8 cellular contexts compared by ENCODE assay signal in genomic region chr3:141255864-141256263, GRCh38. TPM values are rescaled to one million over a fixed set of nuclear protein-coding genes. Genes with fewer than 3 reads are reported as not detected.
DNase-seq lines count a peak whose midpoint lies in the region; ATAC-seq, FAIRE-seq and TF ChIP-seq lines count a peak whose summit lies in the region.

No MANE protein-coding gene starts in this region.

- TF ChIP-seq CTCF in A549 (IDR thresholded peaks at IDR 0.05) (peak; percentile 34), WERI-Rb-1 (IDR thresholded peaks at IDR 0.05; ENCODE audit: low read depth, low read length) (peak; percentile 50), cardiac muscle cell (IDR thresholded peaks at IDR 0.05; ENCODE audit: low read depth, low read length) (peak; percentile 36), esophagus squamous epithelium (IDR thresholded peaks at IDR 0.05) (no peak)

- DNase-seq in A549 (ENCODE audit: low read depth in 1 of 2, low spot score in 1 of 2) (peak; percentile 46 to 55), HEK293T (ENCODE audit: extremely low spot score) (peak; percentile 51), WERI-Rb-1 (no peak), cardiac muscle cell (ENCODE audit: low read depth in 1 of 2, low spot score in 1 of 2) (peak; percentile 29 to 44), OCI-M2 (lab: John Stamatoyannopoulos, UW; ENCODE audit: unreplicated experiment) (no peak), esophagus squamous epithelium (lab: John Stamatoyannopoulos, UW) (no peak)

- H3K27me3 ChIP-seq in WERI-Rb-1 (ENCODE audit: insufficient read depth, low read depth, severe bottlenecking) (no peaks in the 10 kb centered on the region), cardiac muscle cell (no peaks in the 10 kb centered on the region), esophagus squamous epithelium (no peaks in the 10 kb centered on the region)

- H3K36me3 ChIP-seq in WERI-Rb-1 (no peaks in the 10 kb centered on the region; the same call in 1 of the 2 replicates), cardiac muscle cell (no peaks in the 10 kb centered on the region), esophagus squamous epithelium (peaks cover 0 to 5% (median 0%) of the 10 kb centered on the region in 3 donors)

- H3K9me3 ChIP-seq in A549: no peaks in the 10 kb centered on the region
- no peaks in the 10 kb centered on the region for H3K9me3 ChIP-seq in WERI-Rb-1 (ENCODE audit: severe bottlenecking)
- no peaks in the 10 kb centered on the region for H3K9me3 ChIP-seq in cardiac muscle cell (ENCODE audit: low read depth)
- H3K9me3 ChIP-seq in esophagus squamous epithelium: no peaks in the 10 kb centered on the region

- peak; percentile 64 to 93 for ATAC-seq in A549
- no peak for ATAC-seq in HG02938 (IDR thresholded peaks at IDR 0.05; ENCODE audit: unreplicated experiment)
- no peak for ATAC-seq in HG03095 (IDR thresholded peaks at IDR 0.05; ENCODE audit: unreplicated experiment)

- intact Hi-C loops in esophagus squamous epithelium (cut with DNase I): no loop called here

- WGBS in A549 (ENCODE audit: missing lambda C conversion rate): 69% methylated on average over 6 of the region's 6 CpGs
- 83 to 88% methylated on average over 6 of the region's 6 CpGs for WGBS in esophagus squamous epithelium, 2 donors

- CTCF ChIA-PET in A549 (lab: Yijun Ruan, JAX) (interaction anchor here (1.1 to 3.2 kb wide), 7 partner anchors 9 to 28 kb away, joined by 3 to 27 read pairs (median 4); partner anchors contain the start of gene PXYLP1), HEK293T (lab: Yijun Ruan, JAX) (interaction anchor here (0.6 to 1.6 kb wide), 4 partner anchors 21 to 436 kb away, joined by 3 to 6 read pairs (median 4); partner anchors contain the start of genes PXYLP1 and SPSB4)

- H3K4me3 ChIP-seq in A549 (no peak overlapping the region), WERI-Rb-1 (ENCODE audit: low read depth, low read length) (no peak overlapping the region), cardiac muscle cell (no peak overlapping the region), esophagus squamous epithelium (no peak overlapping the region)

- TF ChIP-seq POLR2A in A549 (IDR thresholded peaks at IDR 0.05; ENCODE audit: low read length) (no peak), esophagus squamous epithelium (IDR thresholded peaks at IDR 0.05) (no peak)

- H3K4me2 ChIP-seq in A549: no peak overlapping the region

- peak in 1 of 2 experiments; percentile 48; a peak in 2 of 5 replicates for TF ChIP-seq RAD21 in A549 (conservative IDR thresholded peaks at IDR 0.05 in 1 of 2, IDR thresholded peaks at IDR 0.05 in 1 of 2)

- no peak for FAIRE-seq in A549 (lab: Jason Lieb, UNC)

- H3K27ac ChIP-seq in A549 (no peak overlapping the region), WERI-Rb-1 (no peak overlapping the region), cardiac muscle cell (no peak overlapping the region), esophagus squamous epithelium (no peak overlapping the region)

- TF ChIP-seq EP300 in A549 (IDR thresholded peaks at IDR 0.05): no peak

- POLR2A ChIA-PET in A549 (lab: Yijun Ruan, JAX): no interaction called here
- POLR2A ChIA-PET in HEK293T (lab: Yijun Ruan, JAX): no interaction called here

- H3K4me1 ChIP-seq in A549 (no peaks in the 10 kb centered on the region), cardiac muscle cell (ENCODE audit: low read depth) (peaks cover 14% of the 10 kb centered on the region), esophagus squamous epithelium (no peaks in the 10 kb centered on the region)

TF ChIP-seq in A549, 52 proteins besides CTCF, POLR2A, EP300 and RAD21:
- TF ChIP-seq SMC3 (IDR thresholded peaks at IDR 0.05): 0 out of 3 replicates have a peak, but pooled peaks have one; percentile 15
- TF ChIP-seq ELK1 (IDR thresholded peaks at IDR 0.05; ENCODE audit: low read depth, low read length): no peak
- no peak for TF ChIP-seq CBX2 (IDR thresholded peaks at IDR 0.05; ENCODE audit: borderline replicate concordance, low read depth)

TF ChIP-seq in HEK293T, 16 proteins besides CTCF, POLR2A, EP300 and RAD21:
- TF ChIP-seq BHLHE40 (IDR thresholded peaks at IDR 0.05; ENCODE audit: borderline replicate concordance) (no peak), FOXA1 (IDR thresholded peaks at IDR 0.05) (no peak), ARNT (IDR thresholded peaks at IDR 0.05) (no peak), CTBP1 (IDR thresholded peaks at IDR 0.05; ENCODE audit: borderline replicate concordance) (no peak), LEF1 (IDR thresholded peaks at IDR 0.05; ENCODE audit: borderline replicate concordance) (no peak), HDGF (IDR thresholded peaks at IDR 0.05; ENCODE audit: borderline replicate concordance) (no peak), SUZ12 (IDR thresholded peaks at IDR 0.05) (no peak), FOXM1 (IDR thresholded peaks at IDR 0.05; ENCODE audit: borderline replicate concordance) (no peak), PKNOX1 (IDR thresholded peaks at IDR 0.05) (no peak)
TF ChIP-seq in HEK293T: peak in this region for 0.

RNA-seq across cellular contexts. Expression of gene PXYLP1, which starts 24.2 kb away (rescaled TPM):
- polyA plus RNA-seq in A549 (2011; rRNA removed): 11.7 and 12.1 TPM in 2 replicates
- 5.5 and 7.1 TPM in 2 replicates for polyA plus RNA-seq in A549 (2012; cell fraction: cytosol; rRNA removed)
- polyA plus RNA-seq in A549 (2012; cell fraction: nucleus; rRNA removed): 8.1 and 10.6 TPM in 2 replicates
- 5.4 to 8.0 TPM (median 7.1 TPM) in 3 replicates for polyA plus RNA-seq in A549 (2017; fragmentation: RNase III; extraction: RNeasy Plus Mini Kit Qiagen cat#74134 plus additional on column Dnase treatment)
- 16.3 and 17.7 TPM in 2 replicates for polyA minus RNA-seq in A549 (2011; rRNA and poly(A)+ RNA removed)
- total RNA-seq in cardiac muscle cell: 16.6 and 24.3 TPM in 2 replicates
- polyA plus RNA-seq in cardiac muscle cell: 11.0 and 22.7 TPM in 2 replicates
- 1 to 10 TPM; 2.9 to 7.8 (median 4.1) TPM for total RNA-seq in esophagus squamous epithelium

Comparison
In these comparisons a context has a peak if more than half of its experiments do, and no peak if none do; other contexts are left out.
1. ATAC-seq: peak in A549 (2 of 2); none in HG02938 (single experiment) and HG03095 (single experiment).
2. DNase-seq: peak in A549 (2 of 2), HEK293T (single experiment) and cardiac muscle cell (2 of 2); none in WERI-Rb-1 (single experiment), OCI-M2 (single experiment) and esophagus squamous epithelium (single experiment).
3. CTCF ChIP-seq: peak in A549 (single experiment), WERI-Rb-1 (single experiment) and cardiac muscle cell (single experiment); none in esophagus squamous epithelium (0 of 6).